8 cellular contexts compared by ENCODE assay signal in the genomic region with DNA sequence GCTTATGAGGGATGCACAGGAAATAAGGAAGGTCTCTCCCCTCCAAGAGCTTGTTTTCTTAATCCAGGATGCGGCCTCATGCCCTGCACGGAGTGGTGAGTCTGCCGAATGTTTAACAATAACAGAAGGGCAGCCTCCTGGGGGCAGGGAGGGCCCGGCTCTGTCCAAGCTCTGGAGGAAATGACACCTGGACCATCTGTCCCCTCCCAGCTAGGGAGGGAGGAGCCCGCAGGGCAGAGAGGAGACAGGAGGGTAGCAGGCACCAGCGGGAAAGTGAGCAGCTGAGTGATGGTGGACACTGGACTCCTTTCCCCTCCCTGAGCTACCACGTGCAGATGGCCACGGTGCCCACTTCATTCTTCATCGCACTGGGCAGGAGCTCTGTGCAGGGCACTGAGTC.
"Had no signal": no experiment of that assay in that cellular context is flagged by ENCODE, and none has a peak within 500 bp of the region (broad histone marks: within the 10 kb centered on the region; RNA-seq: fewer than 3 reads in every experiment).

No MANE protein-coding gene starts in this region.

- H2AFZ ChIP-seq: GM23248 had no signal

- ATAC-seq: HCT116 had no signal

- H3K4me3 ChIP-seq: GM23248, HAP-1 had no signal

- H3K9me3 Mint-ChIP-seq: H9 had no signal

- H3K4me1 ChIP-seq: HAP-1 had no signal

- H3K27ac Mint-ChIP-seq: H9, HFFc6 had no signal

- H3K9ac ChIP-seq: GM23248 had no signal

- H3K9me3 ChIP-seq: HAP-1 had no signal

- DNase-seq: GM23248, GOT3, H7, H9, HCEC 1CT, HFFc6 had no signal

- H3K27ac ChIP-seq: GM23248 had no signal

- H3K36me3 ChIP-seq: HAP-1 had no signal

- H3K4me3 Mint-ChIP-seq: H9, HFFc6 had no signal
